In the genomic region with DNA sequence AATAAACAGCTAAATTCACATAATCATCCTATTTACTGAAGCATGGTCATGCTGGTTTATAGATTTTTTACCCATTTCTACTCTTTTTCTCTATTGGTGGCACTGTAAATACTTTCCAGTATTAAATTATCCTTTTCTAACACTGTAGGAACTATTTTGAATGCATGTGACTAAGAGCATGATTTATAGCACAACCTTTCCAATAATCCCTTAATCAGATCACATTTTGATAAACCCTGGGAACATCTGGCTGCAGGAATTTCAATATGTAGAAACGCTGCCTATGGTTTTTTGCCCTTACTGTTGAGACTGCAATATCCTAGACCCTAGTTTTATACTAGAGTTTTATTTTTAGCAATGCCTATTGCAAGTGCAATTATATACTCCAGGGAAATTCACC, we compare ENCODE assay signal across 24 cellular contexts. TPM values are rescaled to one million over a fixed set of nuclear protein-coding genes. Genes with fewer than 3 reads are reported as not detected.
"Had no signal": no experiment of that assay in that cellular context is flagged by ENCODE, and none has a peak within 500 bp of the region (broad histone marks: within the 10 kb centered on the region; RNA-seq: fewer than 3 reads in every experiment).

No MANE protein-coding gene starts in this region.

- H3K4me1 ChIP-seq: body of pancreas, foreskin keratinocyte, lower lobe of right lung had no signal

- H3K27me3 ChIP-seq: body of pancreas had no signal

- H3K36me3 Mint-ChIP-seq: activated naive CD8-positive, alpha-beta T cell treated with anti-CD3 and anti-CD28 coated beads, Interleukin-2, amount 10 ng/mL, durations not matched to agents 7 days and 5 days; type B pancreatic cell had no signal

- H3K9me3 Mint-ChIP-seq: activated naive CD8-positive, alpha-beta T cell treated with anti-CD3 and anti-CD28 coated beads, Interleukin-2, amount 10 ng/mL, durations not matched to agents 7 days and 5 days; T-helper 2 cell treated with Interferon-gamma antibody and Interleukin-4, amounts not matched to agents 5 μg/mL and 100 μg/mL, for 36 hours had no signal

- H3K4me3 ChIP-seq: body of pancreas, lower lobe of right lung had no signal

- DNase-seq: activated B cell treated with CpG ODN at 0.5 μM for 24 hours; activated CD4-positive, alpha-beta T cell treated with anti-CD3 and anti-CD28 coated beads, Interleukin-2, amount 10 ng/mL, durations not matched to agents 24 days and 14 days; activated CD8-positive, alpha-beta T cell treated with anti-CD3 and anti-CD28 coated beads for 36 hours; activated naive CD4-positive, alpha-beta T cell; activated naive CD8-positive, alpha-beta T cell treated with anti-CD3 and anti-CD28 coated beads, Interleukin-2, amount 10 ng/mL, durations not matched to agents 7 days and 5 days; activated T-cell treated with anti-CD3 and anti-CD28 coated beads, Interleukin-2, amount 50 U/mL, for 1 hour; amygdala; body of pancreas; caudate nucleus; endodermal cell; hippocampal formation; lower lobe of right lung; nephron progenitor cell; nucleus accumbens; stimulated activated CD4-positive, alpha-beta T cell treated with anti-CD3 and anti-CD28 coated beads, Interleukin-12 subunit alpha, Interleukin-12 subunit beta, amount 100 ng/mL, for 4 hours; stimulated activated CD4-positive, alpha-beta T cell treated with anti-CD3 and anti-CD28 coated beads, Interleukin-1b, Interleukin-23, amount 100 ng/mL, for 48 hours; stimulated activated naive CD8-positive, alpha-beta T cell treated with anti-CD3 and anti-CD28 coated beads, Interleukin-15, amount 100 ng/mL, for 72 hours had no signal

- H3K4me3 Mint-ChIP-seq: activated B cell treated with CpG ODN at 0.5 μM for 24 hours; activated CD4-positive, alpha-beta T cell treated with anti-CD3 and anti-CD28 coated beads, Interleukin-2, amount 10 ng/mL, durations not matched to agents 24 days and 14 days; activated CD8-positive, alpha-beta T cell treated with anti-CD3 and anti-CD28 coated beads for 36 hours; activated naive CD8-positive, alpha-beta T cell treated with anti-CD3 and anti-CD28 coated beads, Interleukin-2, amount 10 ng/mL, durations not matched to agents 7 days and 5 days; activated T-helper 17 cell treated with anti-CD3 and anti-CD28 coated beads, Interleukin-2, amount 50 U/mL, for 72 hours; endodermal cell; nephron progenitor cell; stimulated activated naive CD8-positive, alpha-beta T cell treated with anti-CD3 and anti-CD28 coated beads, Interleukin-15, amount 100 ng/mL, for 72 hours; T-helper 2 cell treated with Interferon-gamma antibody and Interleukin-4, amounts not matched to agents 5 μg/mL and 100 μg/mL, for 36 hours; type B pancreatic cell had no signal

- H3K36me3 ChIP-seq: lower lobe of right lung had no signal

- ATAC-seq: activated CD8-positive, alpha-beta T cell treated with anti-CD3 and anti-CD28 coated beads for 36 hours; activated T-helper 17 cell treated with anti-CD3 and anti-CD28 coated beads, Interleukin-2, amount 50 U/mL, for 72 hours; body of pancreas; lower lobe of right lung; stimulated activated naive CD8-positive, alpha-beta T cell treated with anti-CD3 and anti-CD28 coated beads, Interleukin-15, amount 100 ng/mL, for 72 hours had no signal

- H3K27ac ChIP-seq: body of pancreas, epithelial cell of prostate, foreskin keratinocyte, lower lobe of right lung had no signal

- H3K4me1 Mint-ChIP-seq: activated B cell treated with CpG ODN at 0.5 μM for 24 hours; activated CD4-positive, alpha-beta T cell treated with anti-CD3 and anti-CD28 coated beads, Interleukin-2, amount 10 ng/mL, durations not matched to agents 24 days and 14 days; activated naive CD8-positive, alpha-beta T cell treated with anti-CD3 and anti-CD28 coated beads, Interleukin-2, amount 10 ng/mL, durations not matched to agents 7 days and 5 days; activated T-helper 17 cell treated with anti-CD3 and anti-CD28 coated beads, Interleukin-2, amount 50 U/mL, for 72 hours; endodermal cell; stimulated activated naive CD8-positive, alpha-beta T cell treated with anti-CD3 and anti-CD28 coated beads, Interleukin-15, amount 100 ng/mL, for 72 hours had no signal

- H3K9me3 ChIP-seq: body of pancreas, lower lobe of right lung had no signal

- H3K27ac Mint-ChIP-seq: activated B cell treated with CpG ODN at 0.5 μM for 24 hours; activated CD4-positive, alpha-beta T cell treated with anti-CD3 and anti-CD28 coated beads, Interleukin-2, amount 10 ng/mL, durations not matched to agents 24 days and 14 days; activated CD8-positive, alpha-beta T cell treated with anti-CD3 and anti-CD28 coated beads for 36 hours; activated naive CD8-positive, alpha-beta T cell treated with anti-CD3 and anti-CD28 coated beads, Interleukin-2, amount 10 ng/mL, durations not matched to agents 7 days and 5 days; activated T-helper 17 cell treated with anti-CD3 and anti-CD28 coated beads, Interleukin-2, amount 50 U/mL, for 72 hours; endodermal cell; nephron progenitor cell; stimulated activated naive CD8-positive, alpha-beta T cell treated with anti-CD3 and anti-CD28 coated beads, Interleukin-15, amount 100 ng/mL, for 72 hours; T-helper 2 cell treated with Interferon-gamma antibody and Interleukin-4, amounts not matched to agents 5 μg/mL and 100 μg/mL, for 36 hours; type B pancreatic cell had no signal

RNA-seq across cellular contexts. Expression of a gene that starts 19.6 kb away (rescaled TPM):
- total RNA-seq: activated B cell treated with CpG ODN at 0.5 μM for 24 hours; activated CD4-positive, alpha-beta T cell treated with anti-CD3 and anti-CD28 coated beads, Interleukin-2, amount 10 ng/mL, durations not matched to agents 24 days and 14 days; activated CD8-positive, alpha-beta T cell treated with anti-CD3 and anti-CD28 coated beads for 36 hours; activated naive CD8-positive, alpha-beta T cell treated with anti-CD3 and anti-CD28 coated beads, Interleukin-2, amount 10 ng/mL, durations not matched to agents 7 days and 5 days; activated T-helper 17 cell treated with anti-CD3 and anti-CD28 coated beads, Interleukin-2, amount 50 U/mL, for 72 hours; body of pancreas; endodermal cell; foreskin keratinocyte; lower lobe of right lung; renal cortical epithelial cell; temporal lobe had no signal
- polyA plus RNA-seq: foreskin keratinocyte had no signal
